1 cellular context compared by ENCODE assay signal in the genomic region with DNA sequence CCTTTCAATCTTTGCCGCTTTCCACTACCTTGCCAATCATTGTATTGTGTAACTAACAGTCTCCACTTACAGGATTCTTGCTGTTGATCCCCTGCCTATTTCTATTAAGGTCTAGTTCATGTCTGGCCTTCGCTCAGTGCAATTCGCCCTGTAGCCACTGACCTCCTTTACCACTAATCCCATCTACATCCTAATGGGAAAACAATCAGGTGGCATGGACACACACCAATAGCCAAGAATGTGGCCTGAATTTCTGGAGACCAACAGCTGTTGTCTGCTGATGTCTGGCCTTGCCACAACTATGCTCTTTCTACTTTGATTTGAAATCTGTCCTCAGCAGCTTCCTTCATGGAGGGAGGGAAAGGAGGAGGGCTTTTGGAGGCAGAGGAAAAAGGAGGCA.
TF ChIP-seq lines count a peak whose summit lies in the region.

No MANE protein-coding gene starts in this region.

TF ChIP-seq in WTC11, 78 proteins besides CTCF, POLR2A, EP300 and RAD21 (continued from another document):
- TF ChIP-seq, protein P1, sequence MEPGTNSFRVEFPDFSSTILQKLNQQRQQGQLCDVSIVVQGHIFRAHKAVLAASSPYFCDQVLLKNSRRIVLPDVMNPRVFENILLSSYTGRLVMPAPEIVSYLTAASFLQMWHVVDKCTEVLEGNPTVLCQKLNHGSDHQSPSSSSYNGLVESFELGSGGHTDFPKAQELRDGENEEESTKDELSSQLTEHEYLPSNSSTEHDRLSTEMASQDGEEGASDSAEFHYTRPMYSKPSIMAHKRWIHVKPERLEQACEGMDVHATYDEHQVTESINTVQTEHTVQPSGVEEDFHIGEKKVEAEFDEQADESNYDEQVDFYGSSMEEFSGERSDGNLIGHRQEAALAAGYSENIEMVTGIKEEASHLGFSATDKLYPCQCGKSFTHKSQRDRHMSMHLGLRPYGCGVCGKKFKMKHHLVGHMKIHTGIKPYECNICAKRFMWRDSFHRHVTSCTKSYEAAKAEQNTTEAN (CRISPR knock-in tag; IDR thresholded peaks at IDR 0.05), result no peak
- TF ChIP-seq TEAD4 (CRISPR knock-in tag; IDR thresholded peaks at IDR 0.05), result no peak
- TF ChIP-seq, protein P2, sequence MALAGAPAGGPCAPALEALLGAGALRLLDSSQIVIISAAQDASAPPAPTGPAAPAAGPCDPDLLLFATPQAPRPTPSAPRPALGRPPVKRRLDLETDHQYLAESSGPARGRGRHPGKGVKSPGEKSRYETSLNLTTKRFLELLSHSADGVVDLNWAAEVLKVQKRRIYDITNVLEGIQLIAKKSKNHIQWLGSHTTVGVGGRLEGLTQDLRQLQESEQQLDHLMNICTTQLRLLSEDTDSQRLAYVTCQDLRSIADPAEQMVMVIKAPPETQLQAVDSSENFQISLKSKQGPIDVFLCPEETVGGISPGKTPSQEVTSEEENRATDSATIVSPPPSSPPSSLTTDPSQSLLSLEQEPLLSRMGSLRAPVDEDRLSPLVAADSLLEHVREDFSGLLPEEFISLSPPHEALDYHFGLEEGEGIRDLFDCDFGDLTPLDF (CRISPR knock-in tag; IDR thresholded peaks at IDR 0.05), result no peak
- TF ChIP-seq, protein P3, sequence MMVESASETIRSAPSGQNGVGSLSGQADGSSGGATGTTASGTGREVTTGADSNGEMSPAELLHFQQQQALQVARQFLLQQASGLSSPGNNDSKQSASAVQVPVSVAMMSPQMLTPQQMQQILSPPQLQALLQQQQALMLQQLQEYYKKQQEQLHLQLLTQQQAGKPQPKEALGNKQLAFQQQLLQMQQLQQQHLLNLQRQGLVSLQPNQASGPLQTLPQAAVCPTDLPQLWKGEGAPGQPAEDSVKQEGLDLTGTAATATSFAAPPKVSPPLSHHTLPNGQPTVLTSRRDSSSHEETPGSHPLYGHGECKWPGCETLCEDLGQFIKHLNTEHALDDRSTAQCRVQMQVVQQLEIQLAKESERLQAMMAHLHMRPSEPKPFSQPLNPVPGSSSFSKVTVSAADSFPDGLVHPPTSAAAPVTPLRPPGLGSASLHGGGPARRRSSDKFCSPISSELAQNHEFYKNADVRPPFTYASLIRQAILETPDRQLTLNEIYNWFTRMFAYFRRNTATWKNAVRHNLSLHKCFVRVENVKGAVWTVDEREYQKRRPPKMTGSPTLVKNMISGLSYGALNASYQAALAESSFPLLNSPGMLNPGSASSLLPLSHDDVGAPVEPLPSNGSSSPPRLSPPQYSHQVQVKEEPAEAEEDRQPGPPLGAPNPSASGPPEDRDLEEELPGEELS (CRISPR knock-in tag; IDR thresholded peaks at IDR 0.05), result no peak
- no peak for TF ChIP-seq SMAD3 (CRISPR knock-in tag; IDR thresholded peaks at IDR 0.05; ENCODE audit: borderline replicate concordance)
- TF ChIP-seq, protein P4, sequence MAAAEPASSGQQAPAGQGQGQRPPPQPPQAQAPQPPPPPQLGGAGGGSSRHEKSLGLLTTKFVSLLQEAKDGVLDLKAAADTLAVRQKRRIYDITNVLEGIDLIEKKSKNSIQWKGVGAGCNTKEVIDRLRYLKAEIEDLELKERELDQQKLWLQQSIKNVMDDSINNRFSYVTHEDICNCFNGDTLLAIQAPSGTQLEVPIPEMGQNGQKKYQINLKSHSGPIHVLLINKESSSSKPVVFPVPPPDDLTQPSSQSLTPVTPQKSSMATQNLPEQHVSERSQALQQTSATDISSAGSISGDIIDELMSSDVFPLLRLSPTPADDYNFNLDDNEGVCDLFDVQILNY (CRISPR knock-in tag; IDR thresholded peaks at IDR 0.05), result no peak
- no peak for TF ChIP-seq NR3C1 (CRISPR knock-in tag; conservative IDR thresholded peaks at IDR 0.05; ENCODE audit: low read depth)
- no peak for TF ChIP-seq MXD4 (CRISPR knock-in tag; IDR thresholded peaks at IDR 0.05; ENCODE audit: borderline replicate concordance)
- TF ChIP-seq ZNF232 (CRISPR knock-in tag; IDR thresholded peaks at IDR 0.05), result no peak
- TF ChIP-seq, protein P5, sequence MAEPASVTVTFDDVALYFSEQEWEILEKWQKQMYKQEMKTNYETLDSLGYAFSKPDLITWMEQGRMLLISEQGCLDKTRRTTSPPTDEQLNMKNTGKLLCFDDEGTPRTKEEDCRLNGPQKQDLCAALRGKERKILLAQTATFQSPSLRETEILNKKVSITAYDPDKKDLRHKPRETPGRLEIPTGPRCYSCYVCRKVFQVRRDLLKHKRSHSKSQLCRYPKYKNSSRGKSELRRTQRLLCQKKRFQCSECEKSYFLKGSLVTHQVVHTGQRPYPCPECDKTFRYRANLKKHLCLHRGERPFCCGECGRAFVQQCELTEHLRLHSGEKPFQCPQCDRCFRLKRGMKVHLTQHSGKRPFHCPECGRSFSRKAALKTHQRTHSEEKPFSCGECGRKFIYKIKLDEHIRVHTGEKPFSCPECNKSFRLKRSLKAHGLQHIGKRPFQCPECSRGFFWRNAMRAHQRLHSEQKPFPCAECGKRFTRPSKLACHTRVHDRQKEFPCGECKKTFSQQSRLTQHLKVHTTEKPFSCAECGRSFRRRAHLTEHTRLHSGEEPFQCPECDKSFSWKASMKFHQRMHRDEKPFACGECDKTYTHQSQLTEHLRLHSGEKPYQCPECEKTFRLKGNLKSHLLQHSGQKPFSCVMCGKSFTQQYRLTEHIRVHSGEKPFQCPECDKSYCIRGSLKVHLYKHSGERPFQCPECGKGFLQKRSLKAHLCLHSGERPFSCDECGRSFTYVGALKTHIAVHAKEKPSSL (CRISPR knock-in tag; conservative IDR thresholded peaks at IDR 0.05), result no peak
- TF ChIP-seq MYBL2 (CRISPR knock-in tag; IDR thresholded peaks at IDR 0.05), result no peak
- TF ChIP-seq, protein P6, sequence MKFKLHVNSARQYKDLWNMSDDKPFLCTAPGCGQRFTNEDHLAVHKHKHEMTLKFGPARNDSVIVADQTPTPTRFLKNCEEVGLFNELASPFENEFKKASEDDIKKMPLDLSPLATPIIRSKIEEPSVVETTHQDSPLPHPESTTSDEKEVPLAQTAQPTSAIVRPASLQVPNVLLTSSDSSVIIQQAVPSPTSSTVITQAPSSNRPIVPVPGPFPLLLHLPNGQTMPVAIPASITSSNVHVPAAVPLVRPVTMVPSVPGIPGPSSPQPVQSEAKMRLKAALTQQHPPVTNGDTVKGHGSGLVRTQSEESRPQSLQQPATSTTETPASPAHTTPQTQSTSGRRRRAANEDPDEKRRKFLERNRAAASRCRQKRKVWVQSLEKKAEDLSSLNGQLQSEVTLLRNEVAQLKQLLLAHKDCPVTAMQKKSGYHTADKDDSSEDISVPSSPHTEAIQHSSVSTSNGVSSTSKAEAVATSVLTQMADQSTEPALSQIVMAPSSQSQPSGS (CRISPR knock-in tag; IDR thresholded peaks at IDR 0.05; ENCODE audit: borderline replicate concordance, low read depth), result no peak
- TF ChIP-seq ZNF671 (CRISPR knock-in tag; IDR thresholded peaks at IDR 0.05), result no peak
- TF ChIP-seq, protein P7, sequence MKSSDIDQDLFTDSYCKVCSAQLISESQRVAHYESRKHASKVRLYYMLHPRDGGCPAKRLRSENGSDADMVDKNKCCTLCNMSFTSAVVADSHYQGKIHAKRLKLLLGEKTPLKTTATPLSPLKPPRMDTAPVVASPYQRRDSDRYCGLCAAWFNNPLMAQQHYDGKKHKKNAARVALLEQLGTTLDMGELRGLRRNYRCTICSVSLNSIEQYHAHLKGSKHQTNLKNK (CRISPR knock-in tag; IDR thresholded peaks at IDR 0.05), result no peak
- TF ChIP-seq, protein P8, sequence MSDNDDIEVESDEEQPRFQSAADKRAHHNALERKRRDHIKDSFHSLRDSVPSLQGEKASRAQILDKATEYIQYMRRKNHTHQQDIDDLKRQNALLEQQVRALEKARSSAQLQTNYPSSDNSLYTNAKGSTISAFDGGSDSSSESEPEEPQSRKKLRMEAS (CRISPR knock-in tag; IDR thresholded peaks at IDR 0.05), result no peak
